In genomic region chr13:107205318-107206112, GRCh38 we compare ENCODE assay signal across 8 cellular contexts.
DNase-seq lines count a peak whose midpoint lies in the region; ATAC-seq and TF ChIP-seq lines count a peak whose summit lies in the region.

No MANE protein-coding gene starts in this region.

- BruUV-seq in PC-9 (replicated peaks; lab: Mats Ljungman, UMichigan): no TSS peak

- H3K4me2 ChIP-seq in DND-41 (ENCODE audit: insufficient read depth, low read length) (no peak overlapping the region), PC-9 (no peak overlapping the region)

- H3K4me1 ChIP-seq in DND-41 (ENCODE audit: insufficient read depth, low read length): no peaks in the 10 kb centered on the region
- no peaks in the 10 kb centered on the region for H3K4me1 ChIP-seq in PC-9 (replicated peaks; ENCODE audit: insufficient read depth)

- POLR2A ChIA-PET in PC-9 (lab: Charles Lee; ENCODE audit: unreplicated experiment): no interaction called here

- H3K9me2 ChIP-seq in PC-9 (ENCODE audit: insufficient read depth): no peaks in the 10 kb centered on the region

- H2AFZ ChIP-seq in DND-41 (ENCODE audit: low read depth, low read length): no peak overlapping the region
- no peak overlapping the region for H2AFZ ChIP-seq in PC-9

- H3K9me3 ChIP-seq in DND-41 (ENCODE audit: insufficient read depth, low read length, severe bottlenecking) (no peaks in the 10 kb centered on the region), PC-9 (ENCODE audit: insufficient read depth, low read depth) (no peaks in the 10 kb centered on the region)

- H3K36me3 Mint-ChIP-seq in activated T-helper 17 cell treated with anti-CD3 and anti-CD28 coated beads, Interleukin-2, amount 50 U/mL, for 72 hours (ENCODE audit: low read depth): no peaks in the 10 kb centered on the region
- H3K36me3 Mint-ChIP-seq in osteocyte (ENCODE audit: unreplicated experiment): no peaks in the 10 kb centered on the region
- no peaks in the 10 kb centered on the region for H3K36me3 Mint-ChIP-seq in type B pancreatic cell

- H3K4me3 Mint-ChIP-seq in activated T-helper 17 cell treated with anti-CD3 and anti-CD28 coated beads, Interleukin-2, amount 50 U/mL, for 72 hours: no peak overlapping the region
- H3K4me3 Mint-ChIP-seq in osteocyte (ENCODE audit: unreplicated experiment): no peak overlapping the region
- no peak overlapping the region for H3K4me3 Mint-ChIP-seq in type B pancreatic cell

- H3K4me1 Mint-ChIP-seq in activated T-helper 17 cell treated with anti-CD3 and anti-CD28 coated beads, Interleukin-2, amount 50 U/mL, for 72 hours: no peaks in the 10 kb centered on the region
- H3K4me1 Mint-ChIP-seq in osteocyte (ENCODE audit: unreplicated experiment): peaks cover 5% of the 10 kb centered on the region
- peaks cover 20% of the 10 kb centered on the region for H3K4me1 Mint-ChIP-seq in type B pancreatic cell (ENCODE audit: unreplicated experiment)

- no peaks in the 10 kb centered on the region for H4K20me1 ChIP-seq in DND-41 (ENCODE audit: insufficient read depth, low read length)
- no peaks in the 10 kb centered on the region for H4K20me1 ChIP-seq in PC-9 (ENCODE audit: insufficient read depth)

- CTCF ChIA-PET in PC-9 (lab: Charles Lee): no interaction called here

- H3K9ac ChIP-seq in DND-41 (ENCODE audit: low read depth, low read length): no peak overlapping the region

- no peaks in the 10 kb centered on the region for H3K9me3 Mint-ChIP-seq in activated T-helper 17 cell treated with anti-CD3 and anti-CD28 coated beads, Interleukin-2, amount 50 U/mL, for 72 hours
- H3K9me3 Mint-ChIP-seq in osteocyte (ENCODE audit: unreplicated experiment) (no peaks in the 10 kb centered on the region), type B pancreatic cell (no peaks in the 10 kb centered on the region)

- DNase-seq in DND-41 (peak; percentile 55), HK-2 (ENCODE audit: unreplicated experiment) (peak; percentile 54), PC-9 (peak; percentile 39 to 58), foreskin fibroblast (peak in 1 of 2 donors; percentile 41), osteocyte (ENCODE audit: extremely low spot score, unreplicated experiment) (peak; percentile 91), type B pancreatic cell (ENCODE audit: extremely low spot score, unreplicated experiment) (peak; percentile 81)

- peaks cover 6% of the 10 kb centered on the region for H3K27me3 Mint-ChIP-seq in activated T-helper 17 cell treated with anti-CD3 and anti-CD28 coated beads, Interleukin-2, amount 50 U/mL, for 72 hours
- H3K27me3 Mint-ChIP-seq in osteocyte (ENCODE audit: unreplicated experiment) (no peaks in the 10 kb centered on the region), type B pancreatic cell (peaks cover 26% of the 10 kb centered on the region)

- no peak overlapping the region for H3K27ac Mint-ChIP-seq in activated T-helper 17 cell treated with anti-CD3 and anti-CD28 coated beads, Interleukin-2, amount 50 U/mL, for 72 hours
- no peak overlapping the region for H3K27ac Mint-ChIP-seq in osteocyte (ENCODE audit: unreplicated experiment)
- H3K27ac Mint-ChIP-seq in type B pancreatic cell: no peak overlapping the region

- no peak overlapping the region for H3K27ac ChIP-seq in DND-41 (ENCODE audit: low read length)
- H3K27ac ChIP-seq in PC-9: no peak overlapping the region

- ATAC-seq in DND-41 (ENCODE audit: insufficient read depth, low read depth): peak; percentile 96
- ATAC-seq in GM21390 (IDR thresholded peaks at IDR 0.05; ENCODE audit: unreplicated experiment): peak; percentile 95
- ATAC-seq in activated T-helper 17 cell treated with anti-CD3 and anti-CD28 coated beads, Interleukin-2, amount 50 U/mL, for 72 hours (replicated peaks): peak; percentile 72

- H3F3A ChIP-seq in PC-9 (ENCODE audit: insufficient read depth, low read depth): no peaks in the 10 kb centered on the region

- TF ChIP-seq CTCF in DND-41 (IDR thresholded peaks at IDR 0.05; ENCODE audit: borderline replicate concordance, extremely low read depth, low read length, poor library complexity, severe bottlenecking): peak; percentile 98
- peak; percentile 99 for TF ChIP-seq CTCF in PC-9 (conservative IDR thresholded peaks at IDR 0.05)
- TF ChIP-seq CTCF in foreskin fibroblast (IDR thresholded peaks at IDR 0.05; ENCODE audit: low read depth, low read length): peak; percentile 99
- peak; percentile 97 for TF ChIP-seq CTCF in osteocyte (IDR thresholded peaks at IDR 0.05)
- peak; percentile 98 for TF ChIP-seq CTCF in type B pancreatic cell (conservative IDR thresholded peaks at IDR 0.05)

- intact Hi-C loops in PC-9 (cut with micrococcal nuclease; ENCODE audit: unreplicated experiment): loop anchor here (1.0 to 5.0 kb wide), 2 partner anchors 887 to 950 kb away; no protein-coding TSS in a partner anchor

- no peaks in the 10 kb centered on the region for H3K36me3 ChIP-seq in DND-41 (ENCODE audit: insufficient read depth, low read length)
- H3K36me3 ChIP-seq in PC-9 (ENCODE audit: low read depth): no peaks in the 10 kb centered on the region

- H3K4me3 ChIP-seq in DND-41 (ENCODE audit: low read depth in 1 of 2, low read length in 2 of 2): no peak overlapping the region
- H3K4me3 ChIP-seq in PC-9: no peak overlapping the region
- no peak overlapping the region for H3K4me3 ChIP-seq in foreskin fibroblast (ENCODE audit: low read depth in 1 of 2, low read length in 2 of 2)

- H3K79me2 ChIP-seq in DND-41 (ENCODE audit: insufficient read depth, low read length) (no peaks in the 10 kb centered on the region), PC-9 (ENCODE audit: low read depth) (no peaks in the 10 kb centered on the region)

- peaks cover 3% of the 10 kb centered on the region for H3K27me3 ChIP-seq in DND-41 (ENCODE audit: insufficient read depth, low read length, poor library complexity)
- no peaks in the 10 kb centered on the region for H3K27me3 ChIP-seq in PC-9 (ENCODE audit: insufficient read depth, low read depth)
